Comparison of ENCODE assay signal across 17 cellular contexts in the genomic region with DNA sequence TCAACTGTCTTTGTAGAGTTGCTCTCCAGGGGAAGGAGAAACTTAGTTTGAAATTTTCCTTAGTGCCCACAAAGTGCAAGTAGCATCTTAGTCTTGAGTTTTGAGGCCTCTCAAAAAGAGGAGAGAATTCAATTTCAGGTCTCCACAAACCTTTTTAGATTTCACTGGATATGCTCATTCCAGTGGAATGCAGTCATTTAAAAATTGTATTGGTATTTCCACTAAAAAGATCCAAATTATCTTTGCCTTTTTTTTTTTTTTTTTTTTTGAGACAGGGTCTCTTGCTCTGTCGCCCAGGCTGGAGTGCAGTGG.
"Had no signal": no experiment of that assay in that cellular context is flagged by ENCODE, and none has a peak within 500 bp of the region (broad histone marks: within the 10 kb centered on the region; RNA-seq: fewer than 3 reads in every experiment).

No MANE protein-coding gene starts in this region.

- H3K4me1 ChIP-seq: breast epithelium, psoas muscle had no signal

- DNase-seq: activated CD4-positive, alpha-beta memory T cell treated with anti-CD3 and anti-CD28 coated beads for 36 hours; activated naive CD4-positive, alpha-beta T cell; adrenal gland; cerebellar nuclear complex; effector CD4-positive, alpha-beta T cell; esophagus squamous epithelium; immature natural killer cell; left ventricle myocardium inferior; ovary; psoas muscle; right cardiac atrium; stimulated activated CD4-positive, alpha-beta T cell treated with anti-CD3 and anti-CD28 coated beads, Interleukin-15, amount 100 ng/mL, for 24 hours; stimulated activated CD4-positive, alpha-beta T cell treated with anti-CD3 and anti-CD28 coated beads, Interleukin-2, amount 100 ng/mL, for 48 hours; stomach had no signal

- H3K4me3 Mint-ChIP-seq: activated CD4-positive, alpha-beta memory T cell treated with anti-CD3 and anti-CD28 coated beads for 36 hours; activated T-helper 17 cell treated with anti-CD3 and anti-CD28 coated beads, Interleukin-2, amount 50 U/mL, for 72 hours; immature natural killer cell; memory B cell had no signal

- H3K4me3 ChIP-seq: adrenal gland, breast epithelium, esophagus squamous epithelium, left ventricle myocardium inferior, ovary, psoas muscle, stomach had no signal

- H3K9me3 Mint-ChIP-seq: activated CD4-positive, alpha-beta memory T cell treated with anti-CD3 and anti-CD28 coated beads for 36 hours; activated T-helper 17 cell treated with anti-CD3 and anti-CD28 coated beads, Interleukin-2, amount 50 U/mL, for 72 hours; immature natural killer cell; memory B cell had no signal

- H3K36me3 ChIP-seq: adrenal gland, breast epithelium, esophagus squamous epithelium, ovary, stomach had no signal

- H3K27ac Mint-ChIP-seq: activated CD4-positive, alpha-beta memory T cell treated with anti-CD3 and anti-CD28 coated beads for 36 hours; memory B cell had no signal

- H3K27ac ChIP-seq: adrenal gland, breast epithelium, esophagus squamous epithelium, left ventricle myocardium inferior, ovary, psoas muscle, stomach had no signal

- H3K27me3 ChIP-seq: adrenal gland, breast epithelium, esophagus squamous epithelium, ovary, stomach had no signal

- H3K27me3 Mint-ChIP-seq: activated CD4-positive, alpha-beta memory T cell treated with anti-CD3 and anti-CD28 coated beads for 36 hours; activated T-helper 17 cell treated with anti-CD3 and anti-CD28 coated beads, Interleukin-2, amount 50 U/mL, for 72 hours; memory B cell had no signal

- H3K36me3 Mint-ChIP-seq: memory B cell had no signal

- ATAC-seq: activated T-helper 17 cell treated with anti-CD3 and anti-CD28 coated beads, Interleukin-2, amount 50 U/mL, for 72 hours; psoas muscle; right cardiac atrium had no signal
